In genomic region chr5:170430256-170430655, GRCh38 we compare ENCODE assay signal across 25 cellular contexts. TPM values are rescaled to one million over a fixed set of nuclear protein-coding genes. Genes with fewer than 3 reads are reported as not detected.
A peak's percentile ranks its signal among the peaks of the same experiment; 100 is the strongest.
DNase-seq lines count a peak whose midpoint lies in the region; ATAC-seq, FAIRE-seq and TF ChIP-seq lines count a peak whose summit lies in the region.
"Had no signal": no experiment of that assay in that cellular context is flagged by ENCODE, and none has a peak within 500 bp of the region (broad histone marks: within the 10 kb centered on the region; RNA-seq: fewer than 3 reads in every experiment).

No MANE protein-coding gene starts in this region.

- no peak overlapping the region for H4K8ac ChIP-seq in H1 (ENCODE audit: extremely low read depth, insufficient read depth, low read length)

- H3K9me3 ChIP-seq in SK-N-SH: no peaks in the 10 kb centered on the region
- H3K9me3 ChIP-seq in HEK293 (ENCODE audit: control insufficient read depth, insufficient read depth, low read depth, low read length): no peaks in the 10 kb centered on the region
- no peaks in the 10 kb centered on the region for H3K9me3 ChIP-seq in H1 (ENCODE audit: insufficient read depth in 2 of 2, low read depth in 1 of 2, low read length in 1 of 2)
- H3K9me3 ChIP-seq: Caco-2 had no signal

- H3K4ac ChIP-seq in H1 (replicated peaks; ENCODE audit: insufficient read length, low read depth, low read length): no peak overlapping the region

- H2AFZ ChIP-seq in SK-N-SH (ENCODE audit: low read depth) (no peak overlapping the region), H1 (ENCODE audit: low read length) (no peak overlapping the region)

- no peak for TF ChIP-seq POLR2A in H1 (IDR thresholded peaks at IDR 0.05; ENCODE audit: control extremely low read depth in 1 of 2, low read depth in 2 of 2, low read length in 2 of 2)

- H2AK5ac ChIP-seq in H1 (ENCODE audit: low read depth, low read length): no peak overlapping the region

- no peaks in the 10 kb centered on the region for H3K79me1 ChIP-seq in H1 (ENCODE audit: low read depth, low read length)

- peak overlapping the region; percentile 5; the same call in 1 of the 2 replicates for H2BK5ac ChIP-seq in H1 (ENCODE audit: low read depth, low read length)

- no peaks in the 10 kb centered on the region for H3K23me2 ChIP-seq in H1 (ENCODE audit: low read depth, low read length)

- no peak overlapping the region for H3K9ac ChIP-seq in SK-N-SH
- H3K9ac ChIP-seq in H1 (replicated peaks in 1 of 4; ENCODE audit: extremely low read depth in 1 of 4, low read depth in 3 of 4, low read length in 3 of 4): no peak overlapping the region
- H3K9ac ChIP-seq: BLaER1 treated with 17β-estradiol and CSF1 and Interleukin-3, amounts not matched to agents 10 nM and 100 nM had no signal

- H3K4me3 ChIP-seq in SK-N-SH (ENCODE audit: low read depth in 2 of 2, low read length in 1 of 2) (no peak overlapping the region), HEK293 (ENCODE audit: low read depth, low read length) (no peak overlapping the region), H1 (ENCODE audit: extremely low read depth in 1 of 4, insufficient read depth in 2 of 4, low read depth in 3 of 4, low read length in 4 of 4) (no peak overlapping the region)
- H3K4me3 ChIP-seq: A549; BLaER1 treated with 17β-estradiol and CSF1 and Interleukin-3, amounts not matched to agents 10 nM and 100 nM; GM12878 had no signal

- POLR2A ChIA-PET in SK-N-SH (lab: Yijun Ruan, JAX) (no interaction called here), HEK293 (lab: Yijun Ruan, JAX) (no interaction called here), H1 (lab: Charles Lee; ENCODE audit: partially characterized antibody) (no interaction called here)

- no peak overlapping the region for H2BK15ac ChIP-seq in H1 (ENCODE audit: low read length)

- H3K79me2 ChIP-seq in SK-N-SH (ENCODE audit: insufficient read depth) (no peaks in the 10 kb centered on the region), H1 (ENCODE audit: control insufficient read depth in 1 of 2, insufficient read depth in 2 of 2, low read length in 2 of 2) (no peaks in the 10 kb centered on the region)

- no peak for FAIRE-seq in H1 (lab: Jason Lieb, UNC)
- FAIRE-seq: A549, D721Med, GM12878, GM12892, GM18507 had no signal

- no peak overlapping the region for H2BK20ac ChIP-seq in H1 (ENCODE audit: low read length)

- no peak for TF ChIP-seq CTCF in SK-N-SH (IDR thresholded peaks at IDR 0.05)
- TF ChIP-seq CTCF in HEK293 (tag by site-specific recombination; IDR thresholded peaks at IDR 0.05): no peak
- no peak for TF ChIP-seq CTCF in H1 (IDR thresholded peaks at IDR 0.05; ENCODE audit: control extremely low read depth in 1 of 3, insufficient read depth in 1 of 3, low read depth in 1 of 3, low read length in 3 of 3)

- H3K27ac ChIP-seq in SK-N-SH (ENCODE audit: low read depth in 2 of 2, low read length in 1 of 2) (no peak overlapping the region), HEK293 (ENCODE audit: extremely low read depth, low read depth, low read length) (no peak overlapping the region), H1 (ENCODE audit: low read depth, low read length) (no peak overlapping the region)
- H3K27ac ChIP-seq: 22Rv1; A549; BLaER1 treated with 17β-estradiol and CSF1 and Interleukin-3, amounts not matched to agents 10 nM and 100 nM; C4-2B had no signal

- TF ChIP-seq RAD21 in SK-N-SH (IDR thresholded peaks at IDR 0.05; ENCODE audit: low read length) (no peak), H1 (IDR thresholded peaks at IDR 0.05 in 1 of 2, conservative IDR thresholded peaks at IDR 0.05 in 1 of 2; ENCODE audit: low read depth in 2 of 2, low read length in 2 of 2) (no peak)

- 39% methylated on average over 4 of the region's 4 CpGs for WGBS in SK-N-SH (ENCODE audit: low lambda C conversion rate)
- WGBS in H1 (ENCODE audit: extremely low coverage in 1 of 2, insufficient coverage in 1 of 2, insufficient read length in 1 of 2, insufficient replicate concordance in 2 of 2, low coverage in 1 of 2, low lambda C conversion rate in 2 of 2, missing lambda C conversion rate in 1 of 2), 2 experiments: 87% methylated on average over 4 of the region's 4 CpGs; no CpG with 5 or more reads in 1 of the 2 experiments

- no peak overlapping the region for H3K14ac ChIP-seq in H1 (ENCODE audit: insufficient read length)

- peaks cover 0 to 33% of the 10 kb centered on the region in 2 experiments; a peak in 2 of 4 replicates for H3K4me1 ChIP-seq in SK-N-SH (ENCODE audit: control insufficient read depth in 1 of 2, insufficient read depth in 2 of 2, low read depth in 1 of 2, low read length in 1 of 2)
- H3K4me1 ChIP-seq in HEK293 (ENCODE audit: control insufficient read depth, insufficient read depth, low read length): 0 out of 2 replicates have a peak, but pooled peaks cover 4% of the 10 kb centered on the region
- peaks cover 0 to 6% (median 2%) of the 10 kb centered on the region in 4 experiments; a peak in 1 of 7 replicates for H3K4me1 ChIP-seq in H1 (replicated peaks in 1 of 4; ENCODE audit: control insufficient read depth in 3 of 4, insufficient read depth in 4 of 4, low read length in 3 of 4)
- H3K4me1 ChIP-seq: A549, Caco-2 had no signal

- H3K27me3 ChIP-seq in SK-N-SH (ENCODE audit: insufficient read depth): no peaks in the 10 kb centered on the region; the same call in 1 of the 2 replicates
- H3K27me3 ChIP-seq in H1 (replicated peaks in 1 of 4; ENCODE audit: control insufficient read depth in 3 of 4, extremely low read depth in 1 of 4, insufficient read depth in 3 of 4, low read length in 3 of 4): no peaks in the 10 kb centered on the region; a peak in 1 of 7 replicates
- H3K27me3 ChIP-seq: BLaER1 treated with 17β-estradiol and CSF1 and Interleukin-3, amounts not matched to agents 10 nM and 100 nM had no signal

- DNase-seq in SK-N-SH (no peak), H1 (ENCODE audit: low read depth in 1 of 2, low spot score in 2 of 2) (no peak), DMS153 treated with DMSO at 0.1 percent for 48 hours (lab: John Stamatoyannopoulos, UW; ENCODE audit: unreplicated experiment) (no peak)
- DNase-seq: AML-193; Caco-2; Calu3; CD4-positive, alpha-beta T cell; CD8-positive, alpha-beta T cell; DMS53; DMS79; DND-41; GDM1 had no signal

- TF ChIP-seq EP300 in SK-N-SH (IDR thresholded peaks at IDR 0.05; ENCODE audit: borderline replicate concordance in 1 of 2, low read depth in 1 of 2, low read length in 1 of 2) (no peak), H1 (IDR thresholded peaks at IDR 0.05; ENCODE audit: borderline replicate concordance in 1 of 2, low read depth in 2 of 2, low read length in 2 of 2) (no peak)

- no peak overlapping the region for H3K23ac ChIP-seq in H1 (ENCODE audit: insufficient read length)

- H3K9me2 ChIP-seq in SK-N-SH: no peaks in the 10 kb centered on the region

- H3K4me2 ChIP-seq in SK-N-SH (no peak overlapping the region), H1 (ENCODE audit: insufficient read depth in 1 of 2, low read depth in 2 of 2, low read length in 2 of 2) (no peak overlapping the region)
- H3K4me2 ChIP-seq: A549; BLaER1 treated with 17β-estradiol and CSF1 and Interleukin-3, amounts not matched to agents 10 nM and 100 nM had no signal

- no peak overlapping the region for H3K56ac ChIP-seq in H1 (replicated peaks; ENCODE audit: insufficient read length, low read depth, low read length)

- no peak overlapping the region for H3K18ac ChIP-seq in H1 (ENCODE audit: extremely low read depth, low read length)

- no peak overlapping the region for H4K5ac ChIP-seq in H1 (ENCODE audit: insufficient read length, low read depth, low read length)

- H4K91ac ChIP-seq in H1 (replicated peaks; ENCODE audit: insufficient read length, low read length): no peak overlapping the region

- no peak overlapping the region for H2BK120ac ChIP-seq in H1 (replicated peaks; ENCODE audit: low read depth, low read length)

- H4K20me1 ChIP-seq in SK-N-SH (ENCODE audit: insufficient read depth): no peaks in the 10 kb centered on the region
- H4K20me1 ChIP-seq in H1 (replicated peaks in 1 of 2; ENCODE audit: control insufficient read depth in 1 of 2, insufficient read depth in 2 of 2, low read length in 2 of 2): no peaks in the 10 kb centered on the region

- ATAC-seq in SK-N-SH treated with all-trans-retinoic acid at 6 μM for 48 hours: no peak
- ATAC-seq: A549; CD8-positive, alpha-beta T cell; GM12878 had no signal

- H3K36me3 ChIP-seq in SK-N-SH (replicated peaks in 1 of 2; ENCODE audit: control insufficient read depth in 1 of 2, insufficient read depth in 2 of 2, low read length in 1 of 2) (no peaks in the 10 kb centered on the region), HEK293 (ENCODE audit: control insufficient read depth in 2 of 2, insufficient read depth in 1 of 2, low read length in 2 of 2) (no peaks in the 10 kb centered on the region), H1 (ENCODE audit: control insufficient read depth in 2 of 4, insufficient read depth in 4 of 4, low read length in 3 of 4) (no peaks in the 10 kb centered on the region)
- H3K36me3 ChIP-seq: BLaER1 treated with 17β-estradiol and CSF1 and Interleukin-3, amounts not matched to agents 10 nM and 100 nM had no signal

- no peaks in the 10 kb centered on the region for H3F3A ChIP-seq in SK-N-SH (replicated peaks; ENCODE audit: insufficient read depth)

- CTCF ChIA-PET in SK-N-SH (lab: Yijun Ruan, JAX) (interaction anchor here (0.9 to 7.3 kb wide), 7 partner anchors 9 to 214 kb away, joined by 3 to 202 read pairs (median 8); no protein-coding TSS in a partner anchor), HEK293 (lab: Yijun Ruan, JAX) (interaction anchor here (1.0 to 5.4 kb wide), 3 partner anchors 9 to 194 kb away, joined by 4 to 85 read pairs (median 20); no protein-coding TSS in a partner anchor), H1 (lab: Charles Lee; ENCODE audit: partially characterized antibody) (interaction anchor here (1.2 to 7.0 kb wide), 5 partner anchors 7 to 211 kb away, joined by 3 to 160 read pairs (median 9); no protein-coding TSS in a partner anchor)

- H2BK12ac ChIP-seq in H1 (ENCODE audit: low read depth, low read length): 0 out of 2 replicates have a peak overlapping the region, but pooled peaks have one; percentile 40

TF ChIP-seq in SK-N-SH treated with all-trans-retinoic acid at 6 μM for 48 hours, 23 proteins besides CTCF, POLR2A, EP300 and RAD21 (continues in another document):
- peak; percentile 91 for TF ChIP-seq ZFP3 (CRISPR knock-in tag; IDR thresholded peaks at IDR 0.05)

TF ChIP-seq in H1, 55 proteins besides CTCF, POLR2A, EP300 and RAD21 (continues in another document):
- TF ChIP-seq SIX5 (IDR thresholded peaks at IDR 0.05; ENCODE audit: low read depth, low read length): no peak

RNA-seq across cellular contexts. Expression of gene KCNMB1, which starts 41.1 kb away (rescaled TPM):
- polyA plus RNA-seq in SK-N-SH (2012; rRNA removed) (not detected in 2 replicates), H1 (2011; rRNA removed) (0.08 TPM in 2 replicates)
- not detected in 2 replicates for polyA plus RNA-seq in SK-N-SH (2012; cell fraction: cytosol; rRNA removed)
- not detected in 2 replicates for polyA plus RNA-seq in SK-N-SH (2012; cell fraction: nucleus; rRNA removed)
- 0.10 and 0.19 TPM in 2 replicates for total RNA-seq in H1 (2021; fragmentation: NEBNext Ultra II Directional; extraction: Animal tissue kit (Norgen Biotek cat#: 25700))
- polyA plus RNA-seq in H1 (2011; cell fraction: cytosol; rRNA removed): 0.05 TPM
- polyA plus RNA-seq in H1 (2011; cell fraction: nucleus; rRNA removed): 0.16 TPM
- polyA plus RNA-seq in H1 (2012, experiment 1 of 2): 0.07 to 0.20 TPM (median 0.12 TPM) in 4 replicates
- polyA plus RNA-seq in H1 (2012, experiment 2 of 2): 0.09 TPM
- 0.20 TPM for polyA plus RNA-seq in H1 (2013, experiment 1 of 2)
- polyA plus RNA-seq in H1 (2013, experiment 2 of 2): 0.28 TPM
- polyA minus RNA-seq in H1 (2011; rRNA and poly(A)+ RNA removed): 0.09 and 0.12 TPM in 2 replicates
- not detected for polyA minus RNA-seq in H1 (2011; cell fraction: cytosol; rRNA and poly(A)+ RNA removed)
- polyA minus RNA-seq in H1 (2011; cell fraction: nucleus; rRNA and poly(A)+ RNA removed): not detected
- total RNA-seq: A172; B cell; Caco-2; Calu3; CD8-positive, alpha-beta T cell; G401 had no signal
- polyA plus RNA-seq: A549 had no signal
